34 cellular contexts compared by ENCODE assay signal in genomic region chr1:59399642-59400041, GRCh38.
"Had no signal": no experiment of that assay in that cellular context is flagged by ENCODE, and none has a peak within 500 bp of the region (broad histone marks: within the 10 kb centered on the region; RNA-seq: fewer than 3 reads in every experiment).

No MANE protein-coding gene starts in this region.

- DNase-seq: Karpas-422, Kasumi-1, MG63, MM.1S, MV-4-11, NCI-H1048, NCI-H1092, NCI-H1092 treated with DMSO at 0.1 percent for 48 hours, NCI-H1105, NCI-H1105 treated with DMSO at 0.1 percent for 48 hours, NCI-H1417, NCI-H1417 treated with DMSO at 0.1 percent for 48 hours, NCI-H1436, NCI-H1436 treated with DMSO at 0.1 percent for 48 hours, NCI-H146, NCI-H1694, NCI-H1694 treated with DMSO at 0.1 percent for 48 hours, NCI-H187, NCI-H187 treated with DMSO at 0.1 percent for 48 hours, NCI-H1930, NCI-H2029, NCI-H2029 treated with DMSO at 0.1 percent for 48 hours, NCI-H2081, NCI-H2081 treated with DMSO at 0.1 percent for 48 hours, NCI-H2107, NCI-H2171, NCI-H2171 treated with DMSO at 0.1 percent for 48 hours, NCI-H2227 treated with DMSO at 0.1 percent for 48 hours, NCI-H226, NCI-H345, NCI-H446, NCI-H446 treated with DMSO at 0.1 percent for 48 hours, NCI-H510A, NCI-H510A treated with DMSO at 0.1 percent for 48 hours had no signal
